Comparison of ENCODE assay signal across 12 cellular contexts in the genomic region with DNA sequence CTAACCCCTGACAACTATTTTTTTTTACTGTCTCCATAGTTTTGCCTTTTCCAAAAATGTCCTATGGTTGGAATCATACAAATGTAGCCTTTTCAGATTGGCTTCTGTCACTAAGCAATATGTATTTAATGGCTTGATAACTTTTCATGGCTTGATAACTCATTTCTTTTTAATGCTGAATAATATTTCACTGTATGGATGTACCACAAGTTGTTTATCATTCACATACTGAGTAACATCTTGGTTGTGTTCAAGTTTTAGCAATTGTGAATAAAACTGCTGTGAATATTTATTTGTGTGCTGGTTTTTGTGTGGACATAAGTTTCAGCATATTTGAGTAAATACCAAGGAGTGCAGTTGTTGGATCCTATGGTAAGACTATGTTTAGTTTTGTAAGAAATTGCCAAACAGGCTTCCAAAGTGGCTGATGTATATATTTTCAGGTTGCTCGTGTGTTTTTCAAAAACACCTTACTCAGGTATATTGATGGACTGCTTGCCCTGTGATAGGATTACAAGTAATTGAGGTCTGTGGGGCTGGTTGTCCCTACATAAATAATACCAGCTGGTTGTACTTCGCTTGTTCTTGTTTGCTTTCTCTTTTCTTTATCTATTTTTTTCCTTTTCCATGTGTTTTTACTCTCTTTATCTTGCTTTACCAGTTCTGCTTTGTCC.
"Had no signal": no experiment of that assay in that cellular context is flagged by ENCODE, and none has a peak within 500 bp of the region (broad histone marks: within the 10 kb centered on the region; RNA-seq: fewer than 3 reads in every experiment).

No MANE protein-coding gene starts in this region.

- H3K4me3 ChIP-seq: gastrocnemius medialis, heart left ventricle, lower lobe of right lung, tibial artery had no signal

- H3K9me3 Mint-ChIP-seq: stimulated activated naive B cell treated with anti-CD40 and anti-IgM and Interleukin-4, amounts not matched to agents 10 μg/mL and 1 μg/mL and 100 μg/mL, for 72 hours had no signal

- DNase-seq: activated effector memory CD4-positive, alpha-beta T cell treated with anti-CD3 and anti-CD28 coated beads, Interleukin-2, amount 50 U/mL, for 16 hours; aorta; cerebellar nuclear complex; effector CD8-positive, alpha-beta T cell; gastrocnemius medialis; heart left ventricle; left cardiac atrium; lower lobe of right lung; stimulated activated CD4-positive, alpha-beta T cell treated with anti-CD3 and anti-CD28 coated beads, Interleukin-2, amount 100 ng/mL, for 48 hours; stimulated activated naive B cell treated with anti-CD40 and anti-IgM and Interleukin-4, amounts not matched to agents 10 μg/mL and 1 μg/mL and 100 μg/mL, for 72 hours; tibial artery had no signal

- FAIRE-seq: urothelium cell line had no signal

- H3K27ac ChIP-seq: gastrocnemius medialis, heart left ventricle, lower lobe of right lung, tibial artery had no signal

- H3K9me3 ChIP-seq: gastrocnemius medialis, heart left ventricle, lower lobe of right lung, tibial artery had no signal

- H3K27me3 Mint-ChIP-seq: stimulated activated naive B cell treated with anti-CD40 and anti-IgM and Interleukin-4, amounts not matched to agents 10 μg/mL and 1 μg/mL and 100 μg/mL, for 72 hours had no signal

- H3K4me1 ChIP-seq: tibial artery had no signal

- H3K4me3 Mint-ChIP-seq: stimulated activated naive B cell treated with anti-CD40 and anti-IgM and Interleukin-4, amounts not matched to agents 10 μg/mL and 1 μg/mL and 100 μg/mL, for 72 hours had no signal

- H3K27ac Mint-ChIP-seq: stimulated activated naive B cell treated with anti-CD40 and anti-IgM and Interleukin-4, amounts not matched to agents 10 μg/mL and 1 μg/mL and 100 μg/mL, for 72 hours had no signal

- H3K27me3 ChIP-seq: gastrocnemius medialis, heart left ventricle, tibial artery had no signal

- H3K36me3 ChIP-seq: gastrocnemius medialis, lower lobe of right lung, tibial artery had no signal
